28 cellular contexts compared by ENCODE assay signal in the genomic region with DNA sequence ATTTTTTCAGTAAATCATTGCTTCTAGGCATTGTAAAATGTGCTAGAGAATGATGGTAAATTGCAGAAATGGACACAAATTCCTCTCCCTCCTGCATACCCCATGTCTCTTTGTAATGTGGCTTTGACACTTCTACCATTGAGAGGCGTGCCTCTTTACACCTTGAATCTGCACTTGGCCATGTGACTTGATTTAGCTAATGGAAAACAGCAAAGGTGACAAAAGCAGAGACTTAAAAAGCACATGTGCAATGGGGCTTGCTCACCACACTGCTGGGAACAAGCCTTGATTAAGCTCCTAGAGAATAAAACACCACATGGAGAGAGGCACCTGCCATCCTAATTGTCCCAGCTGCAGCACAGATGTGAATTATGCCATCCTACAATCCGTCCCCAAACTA.
"Had no signal": no experiment of that assay in that cellular context is flagged by ENCODE, and none has a peak within 500 bp of the region (broad histone marks: within the 10 kb centered on the region; RNA-seq: fewer than 3 reads in every experiment).

No MANE protein-coding gene starts in this region.

- H3K9me3 Mint-ChIP-seq: activated CD4-positive, alpha-beta T cell treated with anti-CD3 and anti-CD28 coated beads, Interleukin-2, amount 10 ng/mL, durations not matched to agents 24 days and 14 days; activated naive CD8-positive, alpha-beta T cell treated with anti-CD3 and anti-CD28 coated beads for 36 hours; activated T-helper 1 cell treated with anti-CD3 and anti-CD28 coated beads, Interleukin-12 subunit alpha, Interleukin-12 subunit beta, Interleukin-2, Interleukin-4 antibody, amounts not matched to agents 30 ng/mL and 10 ng/mL and 1 ng/mL, durations not matched to agents 14 hours and 24 hours and 36 hours had no signal

- H3K27me3 ChIP-seq: adrenal gland, body of pancreas, colonic mucosa, gastroesophageal sphincter, hepatocyte, ovary, tibial nerve had no signal

- H3K27ac Mint-ChIP-seq: activated CD4-positive, alpha-beta memory T cell treated with anti-CD3 and anti-CD28 coated beads for 36 hours; activated CD4-positive, alpha-beta T cell treated with anti-CD3 and anti-CD28 coated beads, Interleukin-2, amount 10 ng/mL, durations not matched to agents 24 days and 14 days; activated naive CD4-positive, alpha-beta T cell treated with anti-CD3 and anti-CD28 coated beads for 36 hours; activated naive CD8-positive, alpha-beta T cell treated with anti-CD3 and anti-CD28 coated beads for 36 hours; activated T-helper 1 cell treated with anti-CD3 and anti-CD28 coated beads, Interleukin-12 subunit alpha, Interleukin-12 subunit beta, Interleukin-2, Interleukin-4 antibody, amounts not matched to agents 30 ng/mL and 10 ng/mL and 1 ng/mL, durations not matched to agents 14 hours and 24 hours and 36 hours; progenitor cell of endocrine pancreas had no signal

- H3K4me3 Mint-ChIP-seq: activated CD4-positive, alpha-beta memory T cell treated with anti-CD3 and anti-CD28 coated beads for 36 hours; activated CD4-positive, alpha-beta T cell treated with anti-CD3 and anti-CD28 coated beads, Interleukin-2, amount 10 ng/mL, durations not matched to agents 24 days and 14 days; activated naive CD4-positive, alpha-beta T cell treated with anti-CD3 and anti-CD28 coated beads for 36 hours; activated naive CD8-positive, alpha-beta T cell treated with anti-CD3 and anti-CD28 coated beads for 36 hours; activated T-helper 1 cell treated with anti-CD3 and anti-CD28 coated beads, Interleukin-12 subunit alpha, Interleukin-12 subunit beta, Interleukin-2, Interleukin-4 antibody, amounts not matched to agents 30 ng/mL and 10 ng/mL and 1 ng/mL, durations not matched to agents 14 hours and 24 hours and 36 hours had no signal

- H3K27ac ChIP-seq: adrenal gland, body of pancreas, colonic mucosa, gastroesophageal sphincter, hepatocyte, ovary, tibial nerve, VCaP had no signal

- H3K9me3 ChIP-seq: adrenal gland, body of pancreas, colonic mucosa, gastroesophageal sphincter, ovary, tibial nerve had no signal

- H3K36me3 Mint-ChIP-seq: activated CD4-positive, alpha-beta memory T cell treated with anti-CD3 and anti-CD28 coated beads for 36 hours; activated naive CD8-positive, alpha-beta T cell treated with anti-CD3 and anti-CD28 coated beads for 36 hours had no signal

- DNase-seq: activated CD4-positive, alpha-beta memory T cell treated with anti-CD3 and anti-CD28 coated beads for 36 hours; activated CD4-positive, alpha-beta T cell treated with anti-CD3 and anti-CD28 coated beads, Interleukin-2, amount 10 ng/mL, durations not matched to agents 24 days and 14 days; activated CD8-positive, alpha-beta memory T cell treated with anti-CD3 and anti-CD28 coated beads, Interleukin-2, amount 50 U/mL, for 4 hours; activated effector memory CD4-positive, alpha-beta T cell treated with anti-CD3 and anti-CD28 coated beads, Interleukin-2, amount 50 U/mL, for 16 hours; activated naive CD4-positive, alpha-beta T cell treated with anti-CD3 and anti-CD28 coated beads for 36 hours; activated naive CD8-positive, alpha-beta T cell treated with anti-CD3 and anti-CD28 coated beads for 36 hours; activated T-cell treated with anti-CD3 and anti-CD28 coated beads, Interleukin-2, amount 50 U/mL, for 1 hour; adrenal gland; aorta; body of pancreas; cerebellar nuclear complex; colonic mucosa; effector memory CD4-positive, alpha-beta T cell; erythroblast; left cardiac atrium; mammary epithelial cell; ovary; stimulated activated CD4-positive, alpha-beta T cell treated with anti-CD3 and anti-CD28 coated beads, Interleukin-15, amount 100 ng/mL, for 24 hours; stimulated activated CD4-positive, alpha-beta T cell treated with anti-CD3 and anti-CD28 coated beads, Interleukin-2, amount 100 ng/mL, for 24 hours; stimulated activated naive CD4-positive, alpha-beta T cell treated with Interleukin-2 at 50 U/mL for 16 hours had no signal

- H3K4me1 ChIP-seq: adrenal gland, body of pancreas, colonic mucosa, tibial nerve had no signal

- ATAC-seq: activated CD4-positive, CD25-positive, alpha-beta regulatory T cell treated with anti-CD3 and anti-CD28 coated beads, Interleukin-2, amount 50 U/mL, for 24 hours; body of pancreas; gastroesophageal sphincter; left cardiac atrium had no signal

- H3K27me3 Mint-ChIP-seq: activated CD4-positive, alpha-beta memory T cell treated with anti-CD3 and anti-CD28 coated beads for 36 hours; activated CD4-positive, alpha-beta T cell treated with anti-CD3 and anti-CD28 coated beads, Interleukin-2, amount 10 ng/mL, durations not matched to agents 24 days and 14 days; activated naive CD8-positive, alpha-beta T cell treated with anti-CD3 and anti-CD28 coated beads for 36 hours; progenitor cell of endocrine pancreas had no signal

- H3K36me3 ChIP-seq: adrenal gland, colonic mucosa, gastroesophageal sphincter, ovary had no signal

- H3K4me1 Mint-ChIP-seq: activated CD4-positive, alpha-beta T cell treated with anti-CD3 and anti-CD28 coated beads, Interleukin-2, amount 10 ng/mL, durations not matched to agents 24 days and 14 days; activated naive CD8-positive, alpha-beta T cell treated with anti-CD3 and anti-CD28 coated beads for 36 hours had no signal

- H3K4me3 ChIP-seq: adrenal gland, body of pancreas, colonic mucosa, gastroesophageal sphincter, hepatocyte, ovary, smooth muscle cell, tibial nerve had no signal
